Comparison of ENCODE assay signal across 11 cellular contexts in genomic region chr16:28090646-28091377, GRCh38. TPM values are rescaled to one million over a fixed set of nuclear protein-coding genes. Genes with fewer than 3 reads are reported as not detected.
DNase-seq lines count a peak whose midpoint lies in the region; ATAC-seq and TF ChIP-seq lines count a peak whose summit lies in the region.
"Had no signal": no experiment of that assay in that cellular context is flagged by ENCODE, and none has a peak within 500 bp of the region (broad histone marks: within the 10 kb centered on the region; RNA-seq: fewer than 3 reads in every experiment).

No MANE protein-coding gene starts in this region.

- no peak overlapping the region for H3K4me3 Mint-ChIP-seq in effector memory CD8-positive, alpha-beta T cell
- H3K4me3 Mint-ChIP-seq: activated naive CD8-positive, alpha-beta T cell treated with anti-CD3 and anti-CD28 coated beads, Interleukin-2, amount 10 ng/mL, durations not matched to agents 7 days and 5 days had no signal

- peak overlapping the region; percentile 62 for H3K27ac ChIP-seq in neutrophil

- no peaks in the 10 kb centered on the region for H3K27me3 Mint-ChIP-seq in effector memory CD8-positive, alpha-beta T cell
- H3K27me3 Mint-ChIP-seq: activated naive CD8-positive, alpha-beta T cell treated with anti-CD3 and anti-CD28 coated beads, Interleukin-2, amount 10 ng/mL, durations not matched to agents 7 days and 5 days had no signal

- H3K4me1 Mint-ChIP-seq in effector memory CD8-positive, alpha-beta T cell (ENCODE audit: low read depth in 2 of 2) = peaks cover 8 to 11% of the 10 kb centered on the region in 2 donors

- peaks cover 19% of the 10 kb centered on the region for H3K36me3 Mint-ChIP-seq in effector memory CD8-positive, alpha-beta T cell (ENCODE audit: insufficient read depth)

- no peak overlapping the region for H3K4me3 ChIP-seq in neutrophil (ENCODE audit: low read depth in 1 of 2, low read length in 1 of 2)

- ATAC-seq in effector memory CD8-positive, alpha-beta T cell (replicated peaks) = no peak
- ATAC-seq in HG03159 (IDR thresholded peaks at IDR 0.05; ENCODE audit: unreplicated experiment) = no peak
- ATAC-seq in GM18517 (IDR thresholded peaks at IDR 0.05; ENCODE audit: unreplicated experiment) = no peak

- DNase-seq in ELR (ENCODE audit: low read depth) (peak; percentile 85), LHCN-M2 (ENCODE audit: low read depth) (peak; percentile 32), GF-D8 (lab: John Stamatoyannopoulos, UW) (no peak), NCI-H2196 (lab: John Stamatoyannopoulos, UW; ENCODE audit: unreplicated experiment) (no peak)
- no peak for DNase-seq in effector memory CD8-positive, alpha-beta T cell
- DNase-seq: activated naive CD8-positive, alpha-beta T cell treated with anti-CD3 and anti-CD28 coated beads, Interleukin-2, amount 10 ng/mL, durations not matched to agents 7 days and 5 days had no signal

- no peaks in the 10 kb centered on the region for H3K27me3 ChIP-seq in neutrophil

- TF ChIP-seq CTCF in neutrophil (IDR thresholded peaks at IDR 0.05) = no peak

- peaks cover 44% of the 10 kb centered on the region for H3K36me3 ChIP-seq in neutrophil

- H3K9me3 Mint-ChIP-seq in effector memory CD8-positive, alpha-beta T cell = no peaks in the 10 kb centered on the region
- H3K9me3 Mint-ChIP-seq: activated naive CD8-positive, alpha-beta T cell treated with anti-CD3 and anti-CD28 coated beads, Interleukin-2, amount 10 ng/mL, durations not matched to agents 7 days and 5 days had no signal

- no peaks in the 10 kb centered on the region for H3K4me1 ChIP-seq in neutrophil (ENCODE audit: control insufficient read depth in 1 of 2, insufficient read depth in 1 of 2, low read depth in 1 of 2, low read length in 1 of 2)

- H3K9me3 ChIP-seq in neutrophil = no peaks in the 10 kb centered on the region

- H3K27ac Mint-ChIP-seq in effector memory CD8-positive, alpha-beta T cell = peak overlapping the region; percentile 60 to 81

RNA-seq across cellular contexts. Expression of gene GSG1L, which starts 27.3 kb away (rescaled TPM):
- total RNA-seq in LHCN-M2 (2014; rRNA removed) = not detected in 2 replicates
- polyA plus RNA-seq in LHCN-M2 (2012) = not detected
- total RNA-seq: activated naive CD8-positive, alpha-beta T cell treated with anti-CD3 and anti-CD28 coated beads, Interleukin-2, amount 10 ng/mL, durations not matched to agents 7 days and 5 days; glomerular endothelial cell; omental fat pad had no signal

Comparison
In these comparisons a context has a peak if more than half of its experiments do, and no peak if none do; other contexts are left out.
1. DNase-seq: peak in ELR (single experiment) and LHCN-M2 (single experiment); none in effector memory CD8-positive, alpha-beta T cell (0 of 3), GF-D8 (single experiment) and NCI-H2196 (single experiment).